ENCODE assay signal across 1 cellular context in genomic region chr9:129256959-129257713, GRCh38.
TF ChIP-seq lines count a peak whose summit lies in the region.

No MANE protein-coding gene starts in this region.

TF ChIP-seq in GM12878, 131 proteins besides CTCF, POLR2A, EP300 and RAD21 (continued from another document):
- TF ChIP-seq RBBP5 (conservative IDR thresholded peaks at IDR 0.05): no peak
- no peak for TF ChIP-seq POU2F2 (IDR thresholded peaks at IDR 0.05; ENCODE audit: borderline replicate concordance, low read depth, low read length)
- TF ChIP-seq YBX1 (IDR thresholded peaks at IDR 0.05): no peak
- peak; percentile 63; the same call in 1 of the 2 replicates for TF ChIP-seq ZNF24 (IDR thresholded peaks at IDR 0.05)
- no peak for TF ChIP-seq E4F1 (IDR thresholded peaks at IDR 0.05; ENCODE audit: borderline replicate concordance, partially characterized antibody)
- TF ChIP-seq, protein P1, sequence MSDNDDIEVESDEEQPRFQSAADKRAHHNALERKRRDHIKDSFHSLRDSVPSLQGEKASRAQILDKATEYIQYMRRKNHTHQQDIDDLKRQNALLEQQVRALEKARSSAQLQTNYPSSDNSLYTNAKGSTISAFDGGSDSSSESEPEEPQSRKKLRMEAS (IDR thresholded peaks at IDR 0.05; ENCODE audit: low read depth, low read length): no peak
